12 cellular contexts compared by ENCODE assay signal in the genomic region with DNA sequence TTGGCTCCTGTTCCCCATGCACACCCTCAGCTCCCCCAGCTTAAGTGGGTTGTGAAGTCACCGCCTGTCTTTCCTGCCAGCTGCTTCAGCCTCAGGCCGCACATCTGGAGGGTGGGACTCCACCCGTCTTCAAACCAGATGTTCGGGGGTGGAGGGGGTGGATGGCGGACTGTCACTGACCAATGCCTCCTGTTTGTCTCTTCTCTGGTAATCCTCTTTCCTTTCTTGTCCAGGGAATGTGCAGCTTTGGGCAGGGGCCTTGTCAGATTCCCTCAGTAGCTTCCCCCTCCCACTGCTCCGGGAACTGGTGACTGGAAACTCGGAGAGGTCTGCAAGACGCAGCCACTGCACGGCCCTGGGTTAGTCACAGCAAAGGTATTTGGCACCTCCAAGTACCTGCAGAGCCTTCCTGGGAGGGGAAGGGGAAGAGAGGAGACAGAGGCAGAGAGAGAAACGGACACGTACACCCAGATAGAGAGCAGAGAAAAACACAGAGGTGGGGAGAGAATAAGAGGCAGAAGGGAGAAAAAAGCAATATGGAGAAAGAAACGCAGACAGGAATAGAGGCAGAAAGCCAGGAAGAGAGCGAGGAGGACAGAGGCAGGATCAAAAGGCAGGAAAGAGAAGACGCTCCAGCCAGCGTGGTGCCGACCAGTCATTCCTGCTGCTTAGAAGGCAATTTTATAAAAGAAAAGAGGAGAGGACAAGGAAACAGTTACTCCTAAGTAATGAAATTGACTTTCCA. TPM values are rescaled to one million over a fixed set of nuclear protein-coding genes. Genes with fewer than 3 reads are reported as not detected.
DNase-seq lines count a peak whose midpoint lies in the region; ATAC-seq, FAIRE-seq and TF ChIP-seq lines count a peak whose summit lies in the region.
"Had no signal": no experiment of that assay in that cellular context is flagged by ENCODE, and none has a peak within 500 bp of the region (broad histone marks: within the 10 kb centered on the region; RNA-seq: fewer than 3 reads in every experiment).

No MANE protein-coding gene starts in this region.

- H3K4me1 Mint-ChIP-seq in astrocyte (ENCODE audit: low read depth, unreplicated experiment): peaks cover 21% of the 10 kb centered on the region

- H3K79me1 ChIP-seq in trophoblast cell (ENCODE audit: low read length): peaks cover 35% of the 10 kb centered on the region

- H3K36me3 Mint-ChIP-seq in astrocyte (ENCODE audit: low read depth, unreplicated experiment): no peaks in the 10 kb centered on the region
- H3K36me3 Mint-ChIP-seq: naive thymus-derived CD8-positive, alpha-beta T cell had no signal

- no peak for TF ChIP-seq CTCF in astrocyte (IDR thresholded peaks at IDR 0.05; ENCODE audit: insufficient read depth, low read depth, low read length)
- no peak for TF ChIP-seq CTCF in heart right ventricle (IDR thresholded peaks at IDR 0.05)

- no peak overlapping the region for H3K27ac ChIP-seq in astrocyte (ENCODE audit: low read depth, low read length)
- peak overlapping the region in 8 of 10 donors; percentile 3 to 79 (median 44) for H3K27ac ChIP-seq in heart right ventricle
- peak overlapping the region; percentile 98 for H3K27ac ChIP-seq in trophoblast cell (ENCODE audit: low read depth, low read length)

- peak overlapping the region; percentile 99 for H2AK5ac ChIP-seq in trophoblast cell (ENCODE audit: low read length)

- FAIRE-seq in astrocyte (lab: Jason Lieb, UNC): no peak

- peak overlapping the region; percentile 95 for H3K14ac ChIP-seq in trophoblast cell (ENCODE audit: low read length)

- H3K9ac ChIP-seq in astrocyte (ENCODE audit: low read length) (peak overlapping the region; percentile 48), trophoblast cell (ENCODE audit: low read length) (no peak overlapping the region)

- DNase-seq in ELF-1 (ENCODE audit: low read depth, low spot score) (peak; percentile 86), astrocyte (ENCODE audit: low read depth) (peak; percentile 69), heart right ventricle (peak; percentile 48 to 50), trophoblast cell (peak; percentile 82 to 83), head of caudate nucleus (no peak)
- DNase-seq: CD4-positive, alpha-beta T cell; naive thymus-derived CD8-positive, alpha-beta T cell; NCI-H526; T1000 had no signal

- H3K27me3 Mint-ChIP-seq in astrocyte (ENCODE audit: low read depth, unreplicated experiment): peaks cover 11% of the 10 kb centered on the region

- H2BK120ac ChIP-seq in trophoblast cell (ENCODE audit: insufficient read depth, low read length, poor library complexity): peak overlapping the region; percentile 99

- H3K79me2 ChIP-seq in astrocyte (ENCODE audit: insufficient read depth, low read length): no peaks in the 10 kb centered on the region
- H3K79me2 ChIP-seq in trophoblast cell (ENCODE audit: control insufficient read depth, insufficient read depth, low read length, poor library complexity): peaks cover 4% of the 10 kb centered on the region

- H4K91ac ChIP-seq in trophoblast cell (ENCODE audit: low read depth, low read length): peak overlapping the region; percentile 98

- ATAC-seq in heart right ventricle (peak; percentile 72 to 87 (median 78)), HG03354 (IDR thresholded peaks at IDR 0.05; ENCODE audit: poor library complexity, severe bottlenecking, unreplicated experiment) (no peak), GM19023 (IDR thresholded peaks at IDR 0.05; ENCODE audit: unreplicated experiment) (no peak), HG03342 (IDR thresholded peaks at IDR 0.05; ENCODE audit: unreplicated experiment) (no peak)
- ATAC-seq: naive thymus-derived CD8-positive, alpha-beta T cell had no signal

- peak overlapping the region; percentile 83 for H4K8ac ChIP-seq in trophoblast cell (ENCODE audit: low read depth, low read length)

- H3K4ac ChIP-seq in trophoblast cell (ENCODE audit: low read depth, low read length): peak overlapping the region; percentile 91

- H3K4me2 ChIP-seq in astrocyte (ENCODE audit: low read length) (peak overlapping the region; percentile 84), trophoblast cell (ENCODE audit: low read length) (peak overlapping the region; percentile 25)

- H3K4me1 ChIP-seq in astrocyte (ENCODE audit: insufficient read depth, low read length) (peaks cover 15% of the 10 kb centered on the region), heart right ventricle (peaks cover 3 to 31% (median 27%) of the 10 kb centered on the region in 9 donors), trophoblast cell (ENCODE audit: control insufficient read depth in 1 of 2, insufficient read depth in 2 of 2, low read length in 2 of 2) (peaks cover 21 to 27% of the 10 kb centered on the region in 2 experiments)

- peak overlapping the region; percentile 96 for H3K18ac ChIP-seq in trophoblast cell (ENCODE audit: low read length)

- H3K4me3 ChIP-seq in astrocyte (ENCODE audit: insufficient read depth, low read depth, low read length) (no peak overlapping the region), heart right ventricle (peak overlapping the region in 2 of 10 donors; percentile 0 to 3), trophoblast cell (ENCODE audit: low read depth, low read length) (no peak overlapping the region)

- H4K12ac ChIP-seq in trophoblast cell (ENCODE audit: low read depth, low read length): no peak overlapping the region

- H2BK12ac ChIP-seq in trophoblast cell (ENCODE audit: low read length): peak overlapping the region; percentile 100

- H3K9me3 Mint-ChIP-seq in astrocyte (ENCODE audit: unreplicated experiment): peaks cover 4% of the 10 kb centered on the region
- H3K9me3 Mint-ChIP-seq: CD4-positive, alpha-beta T cell had no signal

- H3K27me3 ChIP-seq in astrocyte (ENCODE audit: insufficient read depth, low read length) (peaks cover 2% of the 10 kb centered on the region), heart right ventricle (no peaks in the 10 kb centered on the region), trophoblast cell (ENCODE audit: insufficient read depth, low read length) (no peaks in the 10 kb centered on the region)

- H3K9me3 ChIP-seq in astrocyte (ENCODE audit: insufficient read depth, low read depth, low read length): no peaks in the 10 kb centered on the region
- no peaks in the 10 kb centered on the region for H3K9me3 ChIP-seq in heart right ventricle
- H3K9me3 ChIP-seq in trophoblast cell (ENCODE audit: insufficient read depth, low read depth, low read length): no peaks in the 10 kb centered on the region

- no peak overlapping the region for H3K23ac ChIP-seq in trophoblast cell (ENCODE audit: low read length)

- peak overlapping the region; percentile 58 for H2AFZ ChIP-seq in astrocyte (ENCODE audit: low read depth, low read length)
- H2AFZ ChIP-seq in trophoblast cell (ENCODE audit: insufficient read depth, low read length, poor library complexity): peak overlapping the region; percentile 67

- H3K36me3 ChIP-seq in astrocyte (ENCODE audit: insufficient read depth, low read length) (no peaks in the 10 kb centered on the region), heart right ventricle (no peaks in the 10 kb centered on the region), trophoblast cell (ENCODE audit: control insufficient read depth in 1 of 2, insufficient read depth in 2 of 2, low read length in 2 of 2) (no peaks in the 10 kb centered on the region)

- H4K20me1 ChIP-seq in astrocyte (ENCODE audit: insufficient read depth, low read length): no peaks in the 10 kb centered on the region

- intact Hi-C loops in heart right ventricle (cut with DNase I) (loop anchor here in 1 of 10 donors (5.0 kb wide), 1 partner anchor 43 kb away; no protein-coding TSS in a partner anchor), head of caudate nucleus (cut with DNase I) (no loop called here)

- no peak overlapping the region for H3K4me3 Mint-ChIP-seq in astrocyte (ENCODE audit: unreplicated experiment)
- H3K4me3 Mint-ChIP-seq: CD4-positive, alpha-beta T cell; naive thymus-derived CD8-positive, alpha-beta T cell had no signal

- WGBS in heart right ventricle, 2 donors: 40 to 50% methylated on average over 16 of the region's 16 CpGs
- WGBS in trophoblast cell (ENCODE audit: extremely low coverage, insufficient coverage, insufficient read length): no CpG with 5 or more reads among the region's 16 CpGs

- H2BK5ac ChIP-seq in trophoblast cell (ENCODE audit: low read depth, low read length, poor library complexity): peak overlapping the region; percentile 98

- peak overlapping the region; percentile 37 for H3K27ac Mint-ChIP-seq in astrocyte (ENCODE audit: unreplicated experiment)
- H3K27ac Mint-ChIP-seq: CD4-positive, alpha-beta T cell had no signal

RNA-seq across cellular contexts. Expression of gene TIMP3, which starts 56.1 kb away (rescaled TPM):
- total RNA-seq in astrocyte (145 and 158 TPM in 2 replicates), heart right ventricle (100 to 1,000 TPM in 9 of 10 donors, 10 to 100 TPM in 1; 91.9 to 380 (median 166) TPM)
- 100 to 1,000 TPM; 134 to 173 TPM for polyA plus RNA-seq in heart right ventricle
- polyA plus RNA-seq in trophoblast cell (2013): 973 and 1,084 TPM in 2 replicates
- polyA plus RNA-seq: naive thymus-derived CD8-positive, alpha-beta T cell had no signal

Comparison
In these comparisons a context has a peak if more than half of its experiments do, and no peak if none do; other contexts are left out.
1. DNase-seq: peak in ELF-1 (single experiment), astrocyte (single experiment), heart right ventricle (2 of 2) and trophoblast cell (2 of 2); none in head of caudate nucleus (0 of 42).
2. ATAC-seq: peak in heart right ventricle (8 of 8); none in HG03354 (single experiment), GM19023 (single experiment) and HG03342 (single experiment).